In genomic region chr12:81991868-81992267, GRCh38 we compare ENCODE assay signal across 20 cellular contexts.
"Had no signal": no experiment of that assay in that cellular context is flagged by ENCODE, and none has a peak within 500 bp of the region (broad histone marks: within the 10 kb centered on the region; RNA-seq: fewer than 3 reads in every experiment).

No MANE protein-coding gene starts in this region.

- ATAC-seq: activated CD8-positive, alpha-beta memory T cell treated with anti-CD3 and anti-CD28 coated beads, Interleukin-2, amount 10 ng/mL, durations not matched to agents 7 days and 5 days; gastroesophageal sphincter; heart right ventricle had no signal

- H3K9me3 Mint-ChIP-seq: activated CD4-positive, alpha-beta memory T cell treated with anti-CD3 and anti-CD28 coated beads for 36 hours; activated CD4-positive, alpha-beta T cell treated with anti-CD3 and anti-CD28 coated beads, Interleukin-2, amount 10 ng/mL, durations not matched to agents 24 days and 14 days; activated naive CD4-positive, alpha-beta T cell treated with anti-CD3 and anti-CD28 coated beads for 36 hours; activated naive CD4-positive, alpha-beta T cell treated with anti-CD3 and anti-CD28 coated beads, Interleukin-2, amount 50 U/mL, for 24 hours; activated naive CD8-positive, alpha-beta T cell treated with anti-CD3 and anti-CD28 coated beads for 36 hours; activated naive CD8-positive, alpha-beta T cell treated with anti-CD3 and anti-CD28 coated beads, Interleukin-2, amount 50 U/mL, for 24 hours; activated T-helper 1 cell treated with anti-CD3 and anti-CD28 coated beads, Interleukin-12 subunit alpha, Interleukin-12 subunit beta, Interleukin-2, Interleukin-4 antibody, amounts not matched to agents 30 ng/mL and 10 ng/mL and 1 ng/mL, durations not matched to agents 14 hours and 24 hours and 36 hours; activated T-helper 2 cell treated with anti-CD3 and anti-CD28 coated beads, Interferon-gamma antibody, Interleukin-2, Interleukin-4, amounts not matched to agents 10 μg/mL and 5 μg/mL and 100 μg/mL, durations not matched to agents 14 hours and 24 hours and 36 hours; brain had no signal

- H3K27ac Mint-ChIP-seq: activated CD4-positive, alpha-beta memory T cell treated with anti-CD3 and anti-CD28 coated beads for 36 hours; activated CD4-positive, alpha-beta T cell treated with anti-CD3 and anti-CD28 coated beads for 36 hours; activated CD4-positive, alpha-beta T cell treated with anti-CD3 and anti-CD28 coated beads, Interleukin-2, amount 10 ng/mL, durations not matched to agents 24 days and 14 days; activated CD8-positive, alpha-beta memory T cell treated with anti-CD3 and anti-CD28 coated beads, Interleukin-2, amount 10 ng/mL, durations not matched to agents 7 days and 5 days; activated CD8-positive, alpha-beta T cell treated with anti-CD3 and anti-CD28 coated beads, Interleukin-2, amount 10 ng/mL, durations not matched to agents 7 days and 5 days; activated naive CD4-positive, alpha-beta T cell treated with anti-CD3 and anti-CD28 coated beads for 36 hours; activated naive CD4-positive, alpha-beta T cell treated with anti-CD3 and anti-CD28 coated beads, Interleukin-2, amount 50 U/mL, for 24 hours; activated naive CD8-positive, alpha-beta T cell treated with anti-CD3 and anti-CD28 coated beads for 36 hours; activated naive CD8-positive, alpha-beta T cell treated with anti-CD3 and anti-CD28 coated beads, Interleukin-2, amount 50 U/mL, for 24 hours; activated T-helper 1 cell treated with anti-CD3 and anti-CD28 coated beads, Interleukin-12 subunit alpha, Interleukin-12 subunit beta, Interleukin-2, Interleukin-4 antibody, amounts not matched to agents 30 ng/mL and 10 ng/mL and 1 ng/mL, durations not matched to agents 14 hours and 24 hours and 36 hours; activated T-helper 2 cell treated with anti-CD3 and anti-CD28 coated beads, Interferon-gamma antibody, Interleukin-2, Interleukin-4, amounts not matched to agents 10 μg/mL and 5 μg/mL and 100 μg/mL, durations not matched to agents 14 hours and 24 hours and 36 hours; brain had no signal

- H3K36me3 Mint-ChIP-seq: activated CD4-positive, alpha-beta memory T cell treated with anti-CD3 and anti-CD28 coated beads for 36 hours; activated CD8-positive, alpha-beta memory T cell treated with anti-CD3 and anti-CD28 coated beads, Interleukin-2, amount 10 ng/mL, durations not matched to agents 7 days and 5 days; activated naive CD4-positive, alpha-beta T cell treated with anti-CD3 and anti-CD28 coated beads, Interleukin-2, amount 50 U/mL, for 24 hours; activated naive CD8-positive, alpha-beta T cell treated with anti-CD3 and anti-CD28 coated beads for 36 hours; brain had no signal

- H3K4me1 Mint-ChIP-seq: activated CD4-positive, alpha-beta T cell treated with anti-CD3 and anti-CD28 coated beads, Interleukin-2, amount 10 ng/mL, durations not matched to agents 24 days and 14 days; activated CD8-positive, alpha-beta memory T cell treated with anti-CD3 and anti-CD28 coated beads, Interleukin-2, amount 10 ng/mL, durations not matched to agents 7 days and 5 days; activated naive CD8-positive, alpha-beta T cell treated with anti-CD3 and anti-CD28 coated beads, Interleukin-2, amount 50 U/mL, for 24 hours had no signal

- DNase-seq: activated CD4-positive, CD25-positive, alpha-beta regulatory T cell; activated CD4-positive, CD25-positive, alpha-beta regulatory T cell treated with anti-CD3 and anti-CD28 coated beads, Interleukin-2, amount 50 U/mL, for 72 hours; activated CD8-positive, alpha-beta memory T cell treated with anti-CD3 and anti-CD28 coated beads, Interleukin-2, amount 10 ng/mL, durations not matched to agents 7 days and 5 days; activated effector memory CD4-positive, alpha-beta T cell treated with anti-CD3 and anti-CD28 coated beads, Interleukin-2, amount 50 U/mL, for 16 hours; activated naive CD8-positive, alpha-beta T cell treated with anti-CD3 and anti-CD28 coated beads for 36 hours; cerebellar nuclear complex; colonic mucosa; esophagus squamous epithelium; heart right ventricle had no signal

- H3K4me3 Mint-ChIP-seq: activated CD4-positive, alpha-beta memory T cell treated with anti-CD3 and anti-CD28 coated beads for 36 hours; activated CD4-positive, alpha-beta T cell treated with anti-CD3 and anti-CD28 coated beads for 36 hours; activated CD4-positive, alpha-beta T cell treated with anti-CD3 and anti-CD28 coated beads, Interleukin-2, amount 10 ng/mL, durations not matched to agents 24 days and 14 days; activated CD8-positive, alpha-beta memory T cell treated with anti-CD3 and anti-CD28 coated beads, Interleukin-2, amount 10 ng/mL, durations not matched to agents 7 days and 5 days; activated CD8-positive, alpha-beta T cell treated with anti-CD3 and anti-CD28 coated beads, Interleukin-2, amount 10 ng/mL, durations not matched to agents 7 days and 5 days; activated naive CD4-positive, alpha-beta T cell treated with anti-CD3 and anti-CD28 coated beads for 36 hours; activated naive CD4-positive, alpha-beta T cell treated with anti-CD3 and anti-CD28 coated beads, Interleukin-2, amount 50 U/mL, for 24 hours; activated naive CD8-positive, alpha-beta T cell treated with anti-CD3 and anti-CD28 coated beads for 36 hours; activated naive CD8-positive, alpha-beta T cell treated with anti-CD3 and anti-CD28 coated beads, Interleukin-2, amount 50 U/mL, for 24 hours; activated T-helper 1 cell treated with anti-CD3 and anti-CD28 coated beads, Interleukin-12 subunit alpha, Interleukin-12 subunit beta, Interleukin-2, Interleukin-4 antibody, amounts not matched to agents 30 ng/mL and 10 ng/mL and 1 ng/mL, durations not matched to agents 14 hours and 24 hours and 36 hours; brain had no signal

- H3K27me3 Mint-ChIP-seq: activated CD4-positive, alpha-beta memory T cell treated with anti-CD3 and anti-CD28 coated beads for 36 hours; activated CD4-positive, alpha-beta T cell treated with anti-CD3 and anti-CD28 coated beads for 36 hours; activated CD4-positive, alpha-beta T cell treated with anti-CD3 and anti-CD28 coated beads, Interleukin-2, amount 10 ng/mL, durations not matched to agents 24 days and 14 days; activated CD8-positive, alpha-beta memory T cell treated with anti-CD3 and anti-CD28 coated beads, Interleukin-2, amount 10 ng/mL, durations not matched to agents 7 days and 5 days; activated naive CD4-positive, alpha-beta T cell treated with anti-CD3 and anti-CD28 coated beads, Interleukin-2, amount 50 U/mL, for 24 hours; activated naive CD8-positive, alpha-beta T cell treated with anti-CD3 and anti-CD28 coated beads for 36 hours; activated naive CD8-positive, alpha-beta T cell treated with anti-CD3 and anti-CD28 coated beads, Interleukin-2, amount 50 U/mL, for 24 hours had no signal
